In the genomic region with DNA sequence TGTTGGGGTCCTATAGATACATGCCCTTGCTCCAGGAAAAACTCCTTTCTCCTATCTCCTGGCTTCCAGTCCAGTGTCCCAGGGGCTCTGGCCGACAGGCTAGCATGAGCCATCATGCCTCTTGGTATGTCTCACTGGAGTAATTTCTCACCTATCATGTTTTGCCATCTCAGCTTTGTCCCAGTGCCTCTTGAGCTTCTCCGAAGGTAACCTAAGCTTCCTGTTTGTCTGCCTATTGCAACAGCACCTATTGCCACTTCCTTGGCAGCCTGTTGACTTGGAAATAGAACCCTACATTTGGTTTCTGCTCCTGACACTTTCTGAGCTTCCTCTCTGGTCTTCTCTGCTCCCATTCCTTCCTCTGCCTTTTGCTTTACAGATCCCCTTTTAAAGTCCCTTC, we compare ENCODE assay signal across 2 cellular contexts.
TF ChIP-seq lines count a peak whose summit lies in the region.

No MANE protein-coding gene starts in this region.

TF ChIP-seq in SK-N-SH, 30 proteins besides CTCF, POLR2A, EP300 and RAD21 (continued from another document):
- no peak for TF ChIP-seq USF2 (IDR thresholded peaks at IDR 0.05; ENCODE audit: borderline replicate concordance, low read depth, low read length)
- no peak for TF ChIP-seq RXRA (IDR thresholded peaks at IDR 0.05; ENCODE audit: borderline replicate concordance, low read depth)
- no peak for TF ChIP-seq POLR2AphosphoS5 (IDR thresholded peaks at IDR 0.05; ENCODE audit: low read depth, low read length)
- no peak for TF ChIP-seq FOSL2 (IDR thresholded peaks at IDR 0.05; ENCODE audit: borderline replicate concordance, low read depth)
- TF ChIP-seq TEAD4 (IDR thresholded peaks at IDR 0.05; ENCODE audit: borderline replicate concordance, insufficient read depth) = no peak
- no peak for TF ChIP-seq EZH2phosphoT487 (IDR thresholded peaks at IDR 0.05; ENCODE audit: borderline replicate concordance, low read depth)
- TF ChIP-seq, protein P1, sequence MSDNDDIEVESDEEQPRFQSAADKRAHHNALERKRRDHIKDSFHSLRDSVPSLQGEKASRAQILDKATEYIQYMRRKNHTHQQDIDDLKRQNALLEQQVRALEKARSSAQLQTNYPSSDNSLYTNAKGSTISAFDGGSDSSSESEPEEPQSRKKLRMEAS (IDR thresholded peaks at IDR 0.05; ENCODE audit: low read depth) = no peak
- no peak for TF ChIP-seq USF1 (IDR thresholded peaks at IDR 0.05; ENCODE audit: borderline replicate concordance, low read depth)
- TF ChIP-seq, protein P2, sequence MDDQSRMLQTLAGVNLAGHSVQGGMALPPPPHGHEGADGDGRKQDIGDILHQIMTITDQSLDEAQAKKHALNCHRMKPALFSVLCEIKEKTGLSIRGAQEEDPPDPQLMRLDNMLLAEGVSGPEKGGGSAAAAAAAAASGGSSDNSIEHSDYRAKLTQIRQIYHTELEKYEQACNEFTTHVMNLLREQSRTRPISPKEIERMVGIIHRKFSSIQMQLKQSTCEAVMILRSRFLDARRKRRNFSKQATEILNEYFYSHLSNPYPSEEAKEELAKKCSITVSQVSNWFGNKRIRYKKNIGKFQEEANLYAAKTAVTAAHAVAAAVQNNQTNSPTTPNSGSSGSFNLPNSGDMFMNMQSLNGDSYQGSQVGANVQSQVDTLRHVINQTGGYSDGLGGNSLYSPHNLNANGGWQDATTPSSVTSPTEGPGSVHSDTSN (IDR thresholded peaks at IDR 0.05) = no peak

TF ChIP-seq in SK-N-SH treated with all-trans-retinoic acid at 6 μM for 48 hours, 23 proteins besides CTCF, POLR2A, EP300 and RAD21 (continued from another document):
- no peak for TF ChIP-seq CREB5 (CRISPR knock-in tag; IDR thresholded peaks at IDR 0.05; ENCODE audit: low read depth)
- TF ChIP-seq POU6F1 (CRISPR knock-in tag; IDR thresholded peaks at IDR 0.05; ENCODE audit: borderline replicate concordance, low read depth) = no peak
- no peak for TF ChIP-seq PPARA (CRISPR knock-in tag; IDR thresholded peaks at IDR 0.05; ENCODE audit: borderline replicate concordance)
- TF ChIP-seq, protein P3, sequence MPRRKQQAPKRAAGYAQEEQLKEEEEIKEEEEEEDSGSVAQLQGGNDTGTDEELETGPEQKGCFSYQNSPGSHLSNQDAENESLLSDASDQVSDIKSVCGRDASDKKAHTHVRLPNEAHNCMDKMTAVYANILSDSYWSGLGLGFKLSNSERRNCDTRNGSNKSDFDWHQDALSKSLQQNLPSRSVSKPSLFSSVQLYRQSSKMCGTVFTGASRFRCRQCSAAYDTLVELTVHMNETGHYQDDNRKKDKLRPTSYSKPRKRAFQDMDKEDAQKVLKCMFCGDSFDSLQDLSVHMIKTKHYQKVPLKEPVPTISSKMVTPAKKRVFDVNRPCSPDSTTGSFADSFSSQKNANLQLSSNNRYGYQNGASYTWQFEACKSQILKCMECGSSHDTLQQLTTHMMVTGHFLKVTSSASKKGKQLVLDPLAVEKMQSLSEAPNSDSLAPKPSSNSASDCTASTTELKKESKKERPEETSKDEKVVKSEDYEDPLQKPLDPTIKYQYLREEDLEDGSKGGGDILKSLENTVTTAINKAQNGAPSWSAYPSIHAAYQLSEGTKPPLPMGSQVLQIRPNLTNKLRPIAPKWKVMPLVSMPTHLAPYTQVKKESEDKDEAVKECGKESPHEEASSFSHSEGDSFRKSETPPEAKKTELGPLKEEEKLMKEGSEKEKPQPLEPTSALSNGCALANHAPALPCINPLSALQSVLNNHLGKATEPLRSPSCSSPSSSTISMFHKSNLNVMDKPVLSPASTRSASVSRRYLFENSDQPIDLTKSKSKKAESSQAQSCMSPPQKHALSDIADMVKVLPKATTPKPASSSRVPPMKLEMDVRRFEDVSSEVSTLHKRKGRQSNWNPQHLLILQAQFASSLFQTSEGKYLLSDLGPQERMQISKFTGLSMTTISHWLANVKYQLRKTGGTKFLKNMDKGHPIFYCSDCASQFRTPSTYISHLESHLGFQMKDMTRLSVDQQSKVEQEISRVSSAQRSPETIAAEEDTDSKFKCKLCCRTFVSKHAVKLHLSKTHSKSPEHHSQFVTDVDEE (CRISPR knock-in tag; IDR thresholded peaks at IDR 0.05) = no peak
- TF ChIP-seq RARB (CRISPR knock-in tag; IDR thresholded peaks at IDR 0.05) = no peak
- no peak for TF ChIP-seq ZNF565 (CRISPR knock-in tag; conservative IDR thresholded peaks at IDR 0.05; ENCODE audit: low read depth)
- no peak for TF ChIP-seq TCF4 (CRISPR knock-in tag; IDR thresholded peaks at IDR 0.05; ENCODE audit: borderline replicate concordance)
- no peak for TF ChIP-seq ARNTL (CRISPR knock-in tag; IDR thresholded peaks at IDR 0.05; ENCODE audit: borderline replicate concordance, low read depth)
- TF ChIP-seq ZNF70 (CRISPR knock-in tag; IDR thresholded peaks at IDR 0.05) = no peak
- TF ChIP-seq GLIS3 (CRISPR knock-in tag; IDR thresholded peaks at IDR 0.05) = no peak
- no peak for TF ChIP-seq OSR1 (CRISPR knock-in tag; IDR thresholded peaks at IDR 0.05)
- TF ChIP-seq, protein P4, sequence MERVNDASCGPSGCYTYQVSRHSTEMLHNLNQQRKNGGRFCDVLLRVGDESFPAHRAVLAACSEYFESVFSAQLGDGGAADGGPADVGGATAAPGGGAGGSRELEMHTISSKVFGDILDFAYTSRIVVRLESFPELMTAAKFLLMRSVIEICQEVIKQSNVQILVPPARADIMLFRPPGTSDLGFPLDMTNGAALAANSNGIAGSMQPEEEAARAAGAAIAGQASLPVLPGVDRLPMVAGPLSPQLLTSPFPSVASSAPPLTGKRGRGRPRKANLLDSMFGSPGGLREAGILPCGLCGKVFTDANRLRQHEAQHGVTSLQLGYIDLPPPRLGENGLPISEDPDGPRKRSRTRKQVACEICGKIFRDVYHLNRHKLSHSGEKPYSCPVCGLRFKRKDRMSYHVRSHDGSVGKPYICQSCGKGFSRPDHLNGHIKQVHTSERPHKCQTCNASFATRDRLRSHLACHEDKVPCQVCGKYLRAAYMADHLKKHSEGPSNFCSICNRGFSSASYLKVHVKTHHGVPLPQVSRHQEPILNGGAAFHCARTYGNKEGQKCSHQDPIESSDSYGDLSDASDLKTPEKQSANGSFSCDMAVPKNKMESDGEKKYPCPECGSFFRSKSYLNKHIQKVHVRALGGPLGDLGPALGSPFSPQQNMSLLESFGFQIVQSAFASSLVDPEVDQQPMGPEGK (CRISPR knock-in tag; IDR thresholded peaks at IDR 0.05; ENCODE audit: borderline replicate concordance) = no peak
- no peak for TF ChIP-seq ZFP3 (CRISPR knock-in tag; IDR thresholded peaks at IDR 0.05)
- no peak for TF ChIP-seq ZNF8 (CRISPR knock-in tag; IDR thresholded peaks at IDR 0.05)
- TF ChIP-seq SNAI2 (CRISPR knock-in tag; IDR thresholded peaks at IDR 0.05) = no peak
